15 cellular contexts compared by ENCODE assay signal in genomic region chr4:185508162-185508561, GRCh38. TPM values are rescaled to one million over a fixed set of nuclear protein-coding genes. Genes with fewer than 3 reads are reported as not detected.
DNase-seq lines count a peak whose midpoint lies in the region; ATAC-seq, FAIRE-seq and TF ChIP-seq lines count a peak whose summit lies in the region.
"Had no signal": no experiment of that assay in that cellular context is flagged by ENCODE, and none has a peak within 500 bp of the region (broad histone marks: within the 10 kb centered on the region; RNA-seq: fewer than 3 reads in every experiment).

No MANE protein-coding gene starts in this region.

- no peak overlapping the region for H3K9ac ChIP-seq in muscle layer of colon (ENCODE audit: low read length)

- intact Hi-C loops in body of pancreas (cut with DNase I) = no loop called here

- no peak for DNase-seq in GM12892 (ENCODE audit: insufficient read length)
- DNase-seq in NCI-H2029 (lab: John Stamatoyannopoulos, UW) = peak; percentile 63
- DNase-seq in body of pancreas = peak in 1 of 4 donors; percentile 13
- DNase-seq in GM12891 (ENCODE audit: insufficient read length, low spot score) = no peak
- DNase-seq in SIG-M5 treated with dmso at 0.1 percent for 504 hours (lab: John Stamatoyannopoulos, UW; ENCODE audit: unreplicated experiment) = no peak
- DNase-seq in activated CD8-positive, alpha-beta memory T cell treated with anti-CD3 and anti-CD28 coated beads, Interleukin-2, amount 50 U/mL, for 48 hours = no peak
- DNase-seq in activated CD8-positive, alpha-beta memory T cell treated with anti-CD3 and anti-CD28 coated beads for 24 hours = no peak
- DNase-seq: activated naive CD8-positive, alpha-beta T cell treated with anti-CD3 and anti-CD28 coated beads for 36 hours; Karpas-422; stimulated activated CD4-positive, alpha-beta T cell treated with anti-CD3 and anti-CD28 coated beads, Interleukin-4, amount 100 ng/mL, for 24 hours; stimulated activated naive B cell treated with anti-CD40 and anti-IgM and Interleukin-4, amounts not matched to agents 10 μg/mL and 1 μg/mL and 100 μg/mL, for 72 hours had no signal

- no peaks in the 10 kb centered on the region for H3K27me3 ChIP-seq in body of pancreas
- no peaks in the 10 kb centered on the region for H3K27me3 ChIP-seq in muscle layer of colon (ENCODE audit: control insufficient read depth in 1 of 2, insufficient read depth in 2 of 2, low read length in 2 of 2)

- 47 to 56% methylated on average over 4 of the region's 4 CpGs for WGBS in body of pancreas, 2 donors

- H3K27ac ChIP-seq in body of pancreas (peak overlapping the region in 1 of 4 donors; percentile 36), muscle layer of colon (ENCODE audit: low read depth, low read length) (peak overlapping the region; percentile 27)

- H3K9me3 ChIP-seq in body of pancreas (no peaks in the 10 kb centered on the region), muscle layer of colon (ENCODE audit: low read length) (no peaks in the 10 kb centered on the region)

- peak; percentile 74 for ATAC-seq in body of pancreas
- ATAC-seq: Right ventricle myocardium inferior; stimulated activated naive B cell treated with anti-CD40 and anti-IgM and Interleukin-4, amounts not matched to agents 10 μg/mL and 1 μg/mL and 100 μg/mL, for 72 hours had no signal

- TF ChIP-seq CTCF in body of pancreas (IDR thresholded peaks at IDR 0.05) = no peak

- FAIRE-seq in GM12892 (lab: Jason Lieb, UNC) (peak; percentile 65), GM12891 (lab: Jason Lieb, UNC) (no peak)
- FAIRE-seq: endothelial cell of umbilical vein had no signal

- H3K4me1 ChIP-seq in body of pancreas (peaks cover 12% of the 10 kb centered on the region), muscle layer of colon (ENCODE audit: insufficient read depth, low read length) (peaks cover 15% of the 10 kb centered on the region)

- TF ChIP-seq POLR2A in GM12892 (IDR thresholded peaks at IDR 0.05; ENCODE audit: low read depth, low read length) = no peak
- no peak for TF ChIP-seq POLR2A in body of pancreas (IDR thresholded peaks at IDR 0.05)
- no peak for TF ChIP-seq POLR2A in GM12891 (IDR thresholded peaks at IDR 0.05; ENCODE audit: low read depth, low read length)

- H3K36me3 ChIP-seq in body of pancreas (replicated peaks in 1 of 2; ENCODE audit: insufficient read depth in 1 of 2, low read depth in 2 of 2) = no peaks in the 10 kb centered on the region
- H3K36me3 ChIP-seq in muscle layer of colon (ENCODE audit: insufficient read depth, low read length) = peaks cover 10% of the 10 kb centered on the region

- no peak overlapping the region for H3K4me3 ChIP-seq in body of pancreas
- no peak overlapping the region for H3K4me3 ChIP-seq in muscle layer of colon (ENCODE audit: low read depth in 1 of 2, low read length in 2 of 2)

TF ChIP-seq in GM12891, 5 proteins besides CTCF, POLR2A, EP300 and RAD21:
- no peak for TF ChIP-seq SPI1 (IDR thresholded peaks at IDR 0.05; ENCODE audit: low read depth, low read length)
- TF ChIP-seq POU2F2 (IDR thresholded peaks at IDR 0.05; ENCODE audit: low read depth, low read length) = no peak
- no peak for TF ChIP-seq POLR2AphosphoS5 (IDR thresholded peaks at IDR 0.05; ENCODE audit: low read depth, low read length)
- no peak for TF ChIP-seq PAX5 (IDR thresholded peaks at IDR 0.05; ENCODE audit: insufficient read depth, low read length, severe bottlenecking)
- no peak for TF ChIP-seq TAF1 (IDR thresholded peaks at IDR 0.05; ENCODE audit: low read depth, low read length)

RNA-seq across cellular contexts. Expression of gene PDLIM3, which starts 27.1 kb away (rescaled TPM):
- polyA plus RNA-seq in GM12892 (2012; ENCODE audit: missing spikeins) = 0.87 TPM
- total RNA-seq in body of pancreas = 10 to 100 TPM; 22.1 to 40.2 TPM
- polyA plus RNA-seq in GM12891 (2012; ENCODE audit: low read depth, missing spikeins) = 0.09 TPM
- total RNA-seq: activated naive CD8-positive, alpha-beta T cell treated with anti-CD3 and anti-CD28 coated beads for 36 hours had no signal

RNA-seq across cellular contexts. Expression of gene CCDC110, which starts 36.6 kb away (rescaled TPM):
- polyA plus RNA-seq in GM12892 (2012; ENCODE audit: missing spikeins) = 2.8 TPM
- total RNA-seq in body of pancreas = 10 to 100 TPM; 15.3 to 20.1 TPM
- 1.4 TPM for polyA plus RNA-seq in GM12891 (2012; ENCODE audit: low read depth, missing spikeins)
- total RNA-seq: mononuclear cell had no signal
